Comparison of ENCODE assay signal across 10 cellular contexts in the genomic region with DNA sequence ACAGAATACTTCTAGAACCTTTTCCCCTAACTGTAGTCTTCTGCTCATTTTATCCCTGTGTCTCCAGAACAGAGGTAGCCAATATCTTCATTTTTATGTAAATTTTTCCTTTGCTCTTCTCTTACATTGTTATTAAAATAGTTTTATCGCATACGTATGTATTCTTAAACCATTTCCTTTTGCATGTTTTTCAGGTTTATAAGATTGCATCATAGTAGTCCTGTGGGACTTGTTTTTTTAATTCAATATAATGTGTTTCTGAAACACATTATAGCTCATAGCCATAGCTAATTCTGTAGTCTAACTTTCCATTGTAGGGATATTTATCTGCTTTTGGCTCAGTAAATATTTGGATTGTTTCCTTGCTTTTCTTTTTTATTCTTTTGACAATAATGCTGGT.
"Had no signal": no experiment of that assay in that cellular context is flagged by ENCODE, and none has a peak within 500 bp of the region (broad histone marks: within the 10 kb centered on the region; RNA-seq: fewer than 3 reads in every experiment).

No MANE protein-coding gene starts in this region.

- H3K9me3 Mint-ChIP-seq: neural progenitor cell; stimulated activated naive CD8-positive, alpha-beta T cell treated with anti-CD3 and anti-CD28 coated beads, Interleukin-15, Interleukin-2, amounts not matched to agents 100 ng/mL and 50 ng/mL, for 24 hours had no signal

- H3K27me3 Mint-ChIP-seq: stimulated activated naive CD8-positive, alpha-beta T cell treated with anti-CD3 and anti-CD28 coated beads, Interleukin-15, Interleukin-2, amounts not matched to agents 100 ng/mL and 50 ng/mL, for 24 hours had no signal

- H3K27ac ChIP-seq: brain microvascular endothelial cell, neural progenitor cell, pancreas, thoracic aorta had no signal

- H3K36me3 Mint-ChIP-seq: activated naive CD4-positive, alpha-beta T cell treated with anti-CD3 and anti-CD28 coated beads, Interleukin-2, amount 50 U/mL, for 72 hours; neural progenitor cell had no signal

- DNase-seq: activated effector memory CD4-positive, alpha-beta T cell treated with Interleukin-2 at 50 U/mL for 16 hours; amygdala; hypothalamus; pancreas; stimulated activated CD4-positive, alpha-beta T cell treated with anti-CD3 and anti-CD28 coated beads, Interleukin-15, amount 100 ng/mL, for 24 hours had no signal

- H3K27me3 ChIP-seq: brain microvascular endothelial cell, neural progenitor cell, pancreas had no signal

- H3K4me1 ChIP-seq: pancreas had no signal

- H3K27ac Mint-ChIP-seq: activated naive CD4-positive, alpha-beta T cell treated with anti-CD3 and anti-CD28 coated beads, Interleukin-2, amount 50 U/mL, for 72 hours; neural progenitor cell; stimulated activated naive CD8-positive, alpha-beta T cell treated with anti-CD3 and anti-CD28 coated beads, Interleukin-15, Interleukin-2, amounts not matched to agents 100 ng/mL and 50 ng/mL, for 24 hours had no signal

- H3K4me3 Mint-ChIP-seq: neural progenitor cell; stimulated activated naive CD8-positive, alpha-beta T cell treated with anti-CD3 and anti-CD28 coated beads, Interleukin-15, Interleukin-2, amounts not matched to agents 100 ng/mL and 50 ng/mL, for 24 hours had no signal

- H3K4me3 ChIP-seq: neural progenitor cell, pancreas, thoracic aorta had no signal

- H3K36me3 ChIP-seq: brain microvascular endothelial cell, neural progenitor cell, pancreas, thoracic aorta had no signal

- H3K9ac ChIP-seq: neural progenitor cell had no signal

- H3K9me3 ChIP-seq: pancreas, thoracic aorta had no signal

- H3K4me2 ChIP-seq: neural progenitor cell had no signal
